1 cellular context compared by ENCODE assay signal in genomic region chr21:44939532-44940115, GRCh38.
TF ChIP-seq lines count a peak whose summit lies in the region.

TSS of gene SLX9 (plus strand) at chr21:44940029. CDS start at chr21:44940058, 29 bp downstream.

TF ChIP-seq in H1, 55 proteins besides CTCF, POLR2A, EP300 and RAD21 (continued from another document):
- TF ChIP-seq BRCA1 (IDR thresholded peaks at IDR 0.05; ENCODE audit: low read depth, low read length) (no peak), SIX5 (IDR thresholded peaks at IDR 0.05; ENCODE audit: low read depth, low read length) (peak; percentile 17; the same call in 1 of the 2 replicates), TEAD4 (IDR thresholded peaks at IDR 0.05; ENCODE audit: low read depth, low read length) (peak; percentile 24; the same call in 1 of the 2 replicates), ZNF274 (IDR thresholded peaks at IDR 0.05; ENCODE audit: borderline replicate concordance, extremely low read depth, low read length) (no peak), JUND (IDR thresholded peaks at IDR 0.05; ENCODE audit: low read length) (no peak), POLR2AphosphoS5 (IDR thresholded peaks at IDR 0.05; ENCODE audit: low read depth, low read length) (peak; percentile 59; the same call in 1 of the 2 replicates), CTBP2 (IDR thresholded peaks at IDR 0.05; ENCODE audit: borderline replicate concordance, insufficient read depth, insufficient read length, low read length) (peak; percentile 46), SAP30 (IDR thresholded peaks at IDR 0.05; ENCODE audit: insufficient read depth, insufficient replicate concordance, low read length) (no peak), JUN (IDR thresholded peaks at IDR 0.05; ENCODE audit: low read depth, low read length) (no peak), KDM1A (IDR thresholded peaks at IDR 0.05; ENCODE audit: borderline replicate concordance, low read length) (peak; percentile 91; the same call in 1 of the 2 replicates), CBX5 (IDR thresholded peaks at IDR 0.05; ENCODE audit: low read depth, low read length) (no peak), GTF2F1 (IDR thresholded peaks at IDR 0.05; ENCODE audit: borderline replicate concordance, low read depth, low read length) (peak; percentile 45; the same call in 1 of the 2 replicates), MAX (IDR thresholded peaks at IDR 0.05) (peak; percentile 67; the same call in 1 of the 2 replicates), EZH2 (IDR thresholded peaks at IDR 0.05; ENCODE audit: low read depth, low read length, severe bottlenecking) (no peak), SRF (IDR thresholded peaks at IDR 0.05; ENCODE audit: low read depth, low read length) (peak; percentile 77), SP4 (IDR thresholded peaks at IDR 0.05; ENCODE audit: low read length) (peak; percentile 91), BCL11A (IDR thresholded peaks at IDR 0.05; ENCODE audit: low read depth in 2 of 2, low read length in 2 of 2) (no peak), NANOG (IDR thresholded peaks at IDR 0.05; ENCODE audit: insufficient read depth, low read depth, low read length, poor library complexity, severe bottlenecking) (peak; percentile 7), KDM4A (IDR thresholded peaks at IDR 0.05; ENCODE audit: low read depth, low read length, severe bottlenecking) (peak; percentile 72), SIN3A (conservative IDR thresholded peaks at IDR 0.05 in 1 of 2, IDR thresholded peaks at IDR 0.05 in 1 of 2; ENCODE audit: low read depth in 1 of 2, low read length in 2 of 2) (peak; percentile 56 to 60; a peak in 1 of 4 replicates), KDM5A (IDR thresholded peaks at IDR 0.05; ENCODE audit: low read length) (peak; percentile 66; the same call in 1 of the 2 replicates), POU5F1 (IDR thresholded peaks at IDR 0.05; ENCODE audit: low read depth, low read length) (no peak), CBX8 (IDR thresholded peaks at IDR 0.05; ENCODE audit: borderline replicate concordance, low read depth, low read length) (no peak), ATF3 (IDR thresholded peaks at IDR 0.05; ENCODE audit: insufficient read depth, low read depth, low read length) (no peak), ASH2L (IDR thresholded peaks at IDR 0.05; ENCODE audit: low read length) (peak; percentile 87), TBP (IDR thresholded peaks at IDR 0.05; ENCODE audit: low read depth, low read length) (peak; percentile 90), E2F6 (IDR thresholded peaks at IDR 0.05) (peak; percentile 88), SUZ12 (IDR thresholded peaks at IDR 0.05; ENCODE audit: low read length) (no peak), SIRT6 (IDR thresholded peaks at IDR 0.05; ENCODE audit: low read length) (no peak), RXRA (IDR thresholded peaks at IDR 0.05; ENCODE audit: insufficient read depth, low read depth, low read length) (no peak), RFX5 (IDR thresholded peaks at IDR 0.05; ENCODE audit: borderline replicate concordance, low read depth, low read length) (no peak), MAFK (IDR thresholded peaks at IDR 0.05; ENCODE audit: low read depth, low read length) (no peak), CHD2 (IDR thresholded peaks at IDR 0.05; ENCODE audit: low read length) (peak; percentile 46; the same call in 1 of the 2 replicates), NRF1 (IDR thresholded peaks at IDR 0.05; ENCODE audit: low read depth, low read length) (no peak), EGR1 (IDR thresholded peaks at IDR 0.05; ENCODE audit: borderline replicate concordance, low read depth, low read length) (peak; percentile 85), CHD1 (IDR thresholded peaks at IDR 0.05; ENCODE audit: low read depth, low read length) (no peak), YY1 (IDR thresholded peaks at IDR 0.05; ENCODE audit: low read depth, low read length) (peak; percentile 78; the same call in 1 of the 2 replicates), GABPA (IDR thresholded peaks at IDR 0.05; ENCODE audit: borderline replicate concordance, insufficient read depth, low read length) (peak; percentile 100), HDAC6 (IDR thresholded peaks at IDR 0.05; ENCODE audit: low read depth, low read length) (no peak), CREB1 (IDR thresholded peaks at IDR 0.05) (peak; percentile 52; the same call in 1 of the 2 replicates), ATF2 (IDR thresholded peaks at IDR 0.05; ENCODE audit: low read length) (0 out of 2 replicates have a peak, but pooled peaks have one; percentile 37), FOSL1 (IDR thresholded peaks at IDR 0.05; ENCODE audit: insufficient read depth, low read depth, low read length) (no peak), SP2 (IDR thresholded peaks at IDR 0.05; ENCODE audit: low read length) (no peak), RBBP5 (IDR thresholded peaks at IDR 0.05; ENCODE audit: borderline replicate concordance, low read depth, low read length) (peak; percentile 92; the same call in 1 of the 2 replicates), PHF8 (conservative IDR thresholded peaks at IDR 0.05; ENCODE audit: low read depth, low read length) (peak; percentile 84), CHD7 (IDR thresholded peaks at IDR 0.05; ENCODE audit: insufficient replicate concordance, low read length) (no peak), SP1 (IDR thresholded peaks at IDR 0.05; ENCODE audit: low read depth, low read length) (0 out of 2 replicates have a peak, but pooled peaks have one; percentile 35), HDAC2 (IDR thresholded peaks at IDR 0.05; ENCODE audit: borderline replicate concordance in 1 of 2, low read depth in 2 of 2, low read length in 2 of 2) (peak; percentile 48 to 63; a peak in 3 of 4 replicates), RNF2 (IDR thresholded peaks at IDR 0.05; ENCODE audit: borderline replicate concordance, low read depth, low read length, missing control alignments, poor library complexity, severe bottlenecking) (no peak), TAF1 (IDR thresholded peaks at IDR 0.05; ENCODE audit: low read depth, low read length) (peak; percentile 96)
